Comparison of ENCODE assay signal across 1 cellular context in genomic region chr10:43648083-43648391, GRCh38.
TF ChIP-seq lines count a peak whose summit lies in the region.

No MANE protein-coding gene starts in this region.

TF ChIP-seq in HCT116, 20 proteins besides CTCF, POLR2A, EP300 and RAD21 (continued from another document):
- TF ChIP-seq JUND (IDR thresholded peaks at IDR 0.05) (no peak), EZH2 (IDR thresholded peaks at IDR 0.05) (no peak), CBX3 (IDR thresholded peaks at IDR 0.05; ENCODE audit: low read depth) (no peak), ATF3 (IDR thresholded peaks at IDR 0.05) (no peak)
